Comparison of ENCODE assay signal across 2 cellular contexts in genomic region chr1:202234331-202235002, GRCh38.
TF ChIP-seq lines count a peak whose summit lies in the region.

No MANE protein-coding gene starts in this region.

TF ChIP-seq in A549, 52 proteins besides CTCF, POLR2A, EP300 and RAD21:
- peak; percentile 33; the same call in 1 of the 2 replicates for TF ChIP-seq SREBF2 (IDR thresholded peaks at IDR 0.05)
- TF ChIP-seq RCOR1 (IDR thresholded peaks at IDR 0.05; ENCODE audit: low read depth, low read length), result no peak

TF ChIP-seq in GM23338, 12 proteins besides CTCF, POLR2A, EP300 and RAD21:
- no peak for TF ChIP-seq EZH2phosphoT487 (IDR thresholded peaks at IDR 0.05; ENCODE audit: unreplicated experiment)
- TF ChIP-seq JUNB (IDR thresholded peaks at IDR 0.05; ENCODE audit: unreplicated experiment), result no peak
- TF ChIP-seq, protein P1, sequence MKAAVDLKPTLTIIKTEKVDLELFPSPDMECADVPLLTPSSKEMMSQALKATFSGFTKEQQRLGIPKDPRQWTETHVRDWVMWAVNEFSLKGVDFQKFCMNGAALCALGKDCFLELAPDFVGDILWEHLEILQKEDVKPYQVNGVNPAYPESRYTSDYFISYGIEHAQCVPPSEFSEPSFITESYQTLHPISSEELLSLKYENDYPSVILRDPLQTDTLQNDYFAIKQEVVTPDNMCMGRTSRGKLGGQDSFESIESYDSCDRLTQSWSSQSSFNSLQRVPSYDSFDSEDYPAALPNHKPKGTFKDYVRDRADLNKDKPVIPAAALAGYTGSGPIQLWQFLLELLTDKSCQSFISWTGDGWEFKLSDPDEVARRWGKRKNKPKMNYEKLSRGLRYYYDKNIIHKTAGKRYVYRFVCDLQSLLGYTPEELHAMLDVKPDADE (IDR thresholded peaks at IDR 0.05), result no peak
- TF ChIP-seq, protein P2, sequence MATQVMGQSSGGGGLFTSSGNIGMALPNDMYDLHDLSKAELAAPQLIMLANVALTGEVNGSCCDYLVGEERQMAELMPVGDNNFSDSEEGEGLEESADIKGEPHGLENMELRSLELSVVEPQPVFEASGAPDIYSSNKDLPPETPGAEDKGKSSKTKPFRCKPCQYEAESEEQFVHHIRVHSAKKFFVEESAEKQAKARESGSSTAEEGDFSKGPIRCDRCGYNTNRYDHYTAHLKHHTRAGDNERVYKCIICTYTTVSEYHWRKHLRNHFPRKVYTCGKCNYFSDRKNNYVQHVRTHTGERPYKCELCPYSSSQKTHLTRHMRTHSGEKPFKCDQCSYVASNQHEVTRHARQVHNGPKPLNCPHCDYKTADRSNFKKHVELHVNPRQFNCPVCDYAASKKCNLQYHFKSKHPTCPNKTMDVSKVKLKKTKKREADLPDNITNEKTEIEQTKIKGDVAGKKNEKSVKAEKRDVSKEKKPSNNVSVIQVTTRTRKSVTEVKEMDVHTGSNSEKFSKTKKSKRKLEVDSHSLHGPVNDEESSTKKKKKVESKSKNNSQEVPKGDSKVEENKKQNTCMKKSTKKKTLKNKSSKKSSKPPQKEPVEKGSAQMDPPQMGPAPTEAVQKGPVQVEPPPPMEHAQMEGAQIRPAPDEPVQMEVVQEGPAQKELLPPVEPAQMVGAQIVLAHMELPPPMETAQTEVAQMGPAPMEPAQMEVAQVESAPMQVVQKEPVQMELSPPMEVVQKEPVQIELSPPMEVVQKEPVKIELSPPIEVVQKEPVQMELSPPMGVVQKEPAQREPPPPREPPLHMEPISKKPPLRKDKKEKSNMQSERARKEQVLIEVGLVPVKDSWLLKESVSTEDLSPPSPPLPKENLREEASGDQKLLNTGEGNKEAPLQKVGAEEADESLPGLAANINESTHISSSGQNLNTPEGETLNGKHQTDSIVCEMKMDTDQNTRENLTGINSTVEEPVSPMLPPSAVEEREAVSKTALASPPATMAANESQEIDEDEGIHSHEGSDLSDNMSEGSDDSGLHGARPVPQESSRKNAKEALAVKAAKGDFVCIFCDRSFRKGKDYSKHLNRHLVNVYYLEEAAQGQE (IDR thresholded peaks at IDR 0.05; ENCODE audit: unreplicated experiment), result no peak
- TF ChIP-seq, protein P3, sequence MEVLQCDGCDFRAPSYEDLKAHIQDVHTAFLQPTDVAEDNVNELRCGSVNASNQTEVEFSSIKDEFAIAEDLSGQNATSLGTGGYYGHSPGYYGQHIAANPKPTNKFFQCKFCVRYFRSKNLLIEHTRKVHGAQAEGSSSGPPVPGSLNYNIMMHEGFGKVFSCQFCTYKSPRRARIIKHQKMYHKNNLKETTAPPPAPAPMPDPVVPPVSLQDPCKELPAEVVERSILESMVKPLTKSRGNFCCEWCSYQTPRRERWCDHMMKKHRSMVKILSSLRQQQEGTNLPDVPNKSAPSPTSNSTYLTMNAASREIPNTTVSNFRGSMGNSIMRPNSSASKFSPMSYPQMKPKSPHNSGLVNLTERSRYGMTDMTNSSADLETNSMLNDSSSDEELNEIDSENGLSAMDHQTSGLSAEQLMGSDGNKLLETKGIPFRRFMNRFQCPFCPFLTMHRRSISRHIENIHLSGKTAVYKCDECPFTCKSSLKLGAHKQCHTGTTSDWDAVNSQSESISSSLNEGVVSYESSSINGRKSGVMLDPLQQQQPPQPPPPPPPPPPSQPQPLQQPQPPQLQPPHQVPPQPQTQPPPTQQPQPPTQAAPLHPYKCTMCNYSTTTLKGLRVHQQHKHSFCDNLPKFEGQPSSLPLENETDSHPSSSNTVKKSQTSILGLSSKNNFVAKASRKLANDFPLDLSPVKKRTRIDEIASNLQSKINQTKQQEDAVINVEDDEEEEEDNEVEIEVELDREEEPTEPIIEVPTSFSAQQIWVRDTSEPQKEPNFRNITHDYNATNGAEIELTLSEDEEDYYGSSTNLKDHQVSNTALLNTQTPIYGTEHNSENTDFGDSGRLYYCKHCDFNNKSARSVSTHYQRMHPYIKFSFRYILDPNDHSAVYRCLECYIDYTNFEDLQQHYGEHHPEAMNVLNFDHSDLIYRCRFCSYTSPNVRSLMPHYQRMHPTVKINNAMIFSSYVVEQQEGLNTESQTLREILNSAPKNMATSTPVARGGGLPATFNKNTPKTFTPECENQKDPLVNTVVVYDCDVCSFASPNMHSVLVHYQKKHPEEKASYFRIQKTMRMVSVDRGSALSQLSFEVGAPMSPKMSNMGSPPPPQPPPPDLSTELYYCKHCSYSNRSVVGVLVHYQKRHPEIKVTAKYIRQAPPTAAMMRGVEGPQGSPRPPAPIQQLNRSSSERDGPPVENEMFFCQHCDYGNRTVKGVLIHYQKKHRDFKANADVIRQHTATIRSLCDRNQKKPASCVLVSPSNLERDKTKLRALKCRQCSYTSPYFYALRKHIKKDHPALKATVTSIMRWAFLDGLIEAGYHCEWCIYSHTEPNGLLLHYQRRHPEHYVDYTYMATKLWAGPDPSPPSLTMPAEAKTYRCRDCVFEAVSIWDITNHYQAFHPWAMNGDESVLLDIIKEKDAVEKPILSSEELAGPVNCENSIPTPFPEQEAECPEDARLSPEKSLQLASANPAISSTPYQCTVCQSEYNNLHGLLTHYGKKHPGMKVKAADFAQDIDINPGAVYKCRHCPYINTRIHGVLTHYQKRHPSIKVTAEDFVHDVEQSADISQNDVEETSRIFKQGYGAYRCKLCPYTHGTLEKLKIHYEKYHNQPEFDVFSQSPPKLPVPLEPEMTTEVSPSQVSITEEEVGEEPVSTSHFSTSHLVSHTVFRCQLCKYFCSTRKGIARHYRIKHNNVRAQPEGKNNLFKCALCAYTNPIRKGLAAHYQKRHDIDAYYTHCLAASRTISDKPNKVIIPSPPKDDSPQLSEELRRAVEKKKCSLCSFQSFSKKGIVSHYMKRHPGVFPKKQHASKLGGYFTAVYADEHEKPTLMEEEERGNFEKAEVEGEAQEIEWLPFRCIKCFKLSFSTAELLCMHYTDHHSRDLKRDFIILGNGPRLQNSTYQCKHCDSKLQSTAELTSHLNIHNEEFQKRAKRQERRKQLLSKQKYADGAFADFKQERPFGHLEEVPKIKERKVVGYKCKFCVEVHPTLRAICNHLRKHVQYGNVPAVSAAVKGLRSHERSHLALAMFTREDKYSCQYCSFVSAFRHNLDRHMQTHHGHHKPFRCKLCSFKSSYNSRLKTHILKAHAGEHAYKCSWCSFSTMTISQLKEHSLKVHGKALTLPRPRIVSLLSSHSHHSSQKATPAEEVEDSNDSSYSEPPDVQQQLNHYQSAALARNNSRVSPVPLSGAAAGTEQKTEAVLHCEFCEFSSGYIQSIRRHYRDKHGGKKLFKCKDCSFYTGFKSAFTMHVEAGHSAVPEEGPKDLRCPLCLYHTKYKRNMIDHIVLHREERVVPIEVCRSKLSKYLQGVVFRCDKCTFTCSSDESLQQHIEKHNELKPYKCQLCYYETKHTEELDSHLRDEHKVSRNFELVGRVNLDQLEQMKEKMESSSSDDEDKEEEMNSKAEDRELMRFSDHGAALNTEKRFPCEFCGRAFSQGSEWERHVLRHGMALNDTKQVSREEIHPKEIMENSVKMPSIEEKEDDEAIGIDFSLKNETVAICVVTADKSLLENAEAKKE (CRISPR knock-in tag; IDR thresholded peaks at IDR 0.05), result no peak
- no peak for TF ChIP-seq EZH2 (IDR thresholded peaks at IDR 0.05; ENCODE audit: low read depth, unreplicated experiment)
- no peak for TF ChIP-seq CREB1 (CRISPR knock-in tag; IDR thresholded peaks at IDR 0.05; ENCODE audit: low read depth)
- TF ChIP-seq STAT1 (IDR thresholded peaks at IDR 0.05; ENCODE audit: unreplicated experiment), result no peak
- no peak for TF ChIP-seq POLR2AphosphoS5 (IDR thresholded peaks at IDR 0.05; ENCODE audit: low read depth)
